10 cellular contexts compared by ENCODE assay signal in the genomic region with DNA sequence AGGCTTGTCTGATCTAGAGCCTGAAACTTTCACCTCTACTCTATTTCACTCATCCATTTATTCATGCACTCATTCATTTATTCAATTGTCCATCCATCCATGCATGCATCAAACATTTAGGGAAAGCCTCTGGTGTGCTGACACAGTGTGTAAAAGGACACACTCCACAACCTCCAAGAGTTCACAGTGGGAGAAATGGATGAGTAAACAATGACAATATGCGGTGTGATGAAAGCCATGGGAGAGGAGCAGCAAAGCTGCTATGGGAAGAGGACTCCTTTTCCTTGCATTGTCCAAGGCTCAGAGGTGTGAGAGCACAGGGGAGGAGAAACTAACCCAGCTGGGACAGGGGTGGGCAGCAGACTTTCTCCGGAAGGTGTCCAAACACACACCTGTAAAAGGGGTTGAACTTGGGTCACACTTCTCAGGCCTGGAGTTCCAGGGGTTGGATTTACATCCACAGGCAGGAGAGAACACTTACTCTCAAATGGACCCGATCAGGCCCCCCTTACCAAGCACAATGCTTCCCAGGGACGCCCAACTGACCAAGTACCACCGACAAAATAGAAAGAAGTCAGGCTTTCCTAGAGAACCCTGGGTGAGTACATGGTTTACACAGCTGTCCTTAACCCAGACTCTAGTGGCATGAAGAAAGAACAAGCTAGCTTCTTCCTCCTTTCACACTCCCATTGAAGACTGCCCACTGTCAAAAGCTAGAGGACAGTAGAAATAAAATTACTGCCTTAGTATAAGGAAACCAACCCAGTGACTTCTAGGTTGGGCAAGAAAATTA. TPM values are rescaled to one million over a fixed set of nuclear protein-coding genes. Genes with fewer than 3 reads are reported as not detected.
DNase-seq lines count a peak whose midpoint lies in the region; ATAC-seq and TF ChIP-seq lines count a peak whose summit lies in the region.
"Had no signal": no experiment of that assay in that cellular context is flagged by ENCODE, and none has a peak within 500 bp of the region (broad histone marks: within the 10 kb centered on the region; RNA-seq: fewer than 3 reads in every experiment).

No MANE protein-coding gene starts in this region.

- H3K27ac ChIP-seq in heart right ventricle (peak overlapping the region; percentile 45 to 88 (median 76)), brain microvascular endothelial cell (peak overlapping the region; percentile 87), upper lobe of left lung (peak overlapping the region; percentile 13 to 73 (median 41))

- TF ChIP-seq EP300 in upper lobe of left lung (IDR thresholded peaks at IDR 0.05): no peak

- intact Hi-C loops in heart right ventricle (cut with DNase I) (no loop called here), cardiac septum (cut with DNase I) (no loop called here)

- peaks cover 37% of the 10 kb centered on the region for H3K4me1 Mint-ChIP-seq in mesothelial cell of epicardium

- H3K9me3 ChIP-seq in heart right ventricle (no peaks in the 10 kb centered on the region), upper lobe of left lung (no peaks in the 10 kb centered on the region)

- in situ Hi-C loops in brain microvascular endothelial cell (cut with HindIII; ENCODE audit: low pct_ligation_motif_present, low sequenced_read_pairs): no loop called here

- H3K4me1 ChIP-seq in heart right ventricle: peaks cover 19 to 76% (median 58%) of the 10 kb centered on the region in 9 donors
- peaks cover 33 to 54% (median 41%) of the 10 kb centered on the region in 4 donors for H3K4me1 ChIP-seq in upper lobe of left lung

- H3K36me3 Mint-ChIP-seq in mesothelial cell of epicardium: no peaks in the 10 kb centered on the region

- no peaks in the 10 kb centered on the region for H3K36me3 ChIP-seq in heart right ventricle
- H3K36me3 ChIP-seq in brain microvascular endothelial cell (replicated peaks): no peaks in the 10 kb centered on the region
- H3K36me3 ChIP-seq in upper lobe of left lung: no peaks in the 10 kb centered on the region

- ATAC-seq in heart right ventricle (peak in 1 of 8 donors; percentile 11), upper lobe of left lung (ENCODE audit: low FRiP score in 2 of 2) (peak; percentile 53 to 59), HG03095 (IDR thresholded peaks at IDR 0.05; ENCODE audit: unreplicated experiment) (no peak)

- no peak overlapping the region for H3K4me3 ChIP-seq in heart right ventricle
- H3K4me3 ChIP-seq in brain microvascular endothelial cell (ENCODE audit: low read depth, low read length): no peak overlapping the region
- H3K4me3 ChIP-seq in upper lobe of left lung: no peak overlapping the region

- H3K27ac Mint-ChIP-seq in mesothelial cell of epicardium: peak overlapping the region; percentile 84
- H3K27ac Mint-ChIP-seq: H9 had no signal

- H3K4me3 Mint-ChIP-seq in mesothelial cell of epicardium: no peak overlapping the region
- H3K4me3 Mint-ChIP-seq: H9 had no signal

- H3K27me3 Mint-ChIP-seq in mesothelial cell of epicardium (ENCODE audit: low read depth): no peaks in the 10 kb centered on the region

- TF ChIP-seq POLR2A in upper lobe of left lung (IDR thresholded peaks at IDR 0.05): peak in 1 of 4 donors; percentile 21

- TF ChIP-seq CTCF in heart right ventricle (IDR thresholded peaks at IDR 0.05) (no peak), brain microvascular endothelial cell (IDR thresholded peaks at IDR 0.05; ENCODE audit: low read depth, low read length, missing control alignments) (no peak), mesothelial cell of epicardium (IDR thresholded peaks at IDR 0.05; ENCODE audit: unreplicated experiment) (no peak), upper lobe of left lung (IDR thresholded peaks at IDR 0.05) (no peak)

- WGBS in heart right ventricle, 2 donors: 79 to 81% methylated on average over 5 of the region's 5 CpGs
- 71 to 72% methylated on average over 5 of the region's 5 CpGs for WGBS in upper lobe of left lung, 2 donors

- peaks cover 9% of the 10 kb centered on the region for H3K9me3 Mint-ChIP-seq in mesothelial cell of epicardium
- H3K9me3 Mint-ChIP-seq: H9 had no signal

- DNase-seq in heart right ventricle: no peak
- DNase-seq in cardiac septum (ENCODE audit: low spot score): no peak
- DNase-seq in brain microvascular endothelial cell: no peak
- DNase-seq in mesothelial cell of epicardium (ENCODE audit: low spot score in 2 of 2, unreplicated experiment in 2 of 2): no peak
- DNase-seq in upper lobe of left lung: no peak
- DNase-seq in COLO829 (ENCODE audit: low spot score): no peak
- DNase-seq in HT-29 (ENCODE audit: low spot score): no peak
- DNase-seq: H9, NCI-H82 had no signal

- H3K27me3 ChIP-seq in heart right ventricle: no peaks in the 10 kb centered on the region
- no peaks in the 10 kb centered on the region for H3K27me3 ChIP-seq in brain microvascular endothelial cell (replicated peaks)
- H3K27me3 ChIP-seq in upper lobe of left lung: no peaks in the 10 kb centered on the region

RNA-seq across cellular contexts. Expression of a gene that starts 21.3 kb away (rescaled TPM):
- total RNA-seq in heart right ventricle (10 to 100 TPM; 56.8 to 94.0 (median 77.0) TPM), cardiac septum (71.7 TPM), mesothelial cell of epicardium (57.2 to 63.0 TPM (median 57.8 TPM) in 3 replicates), upper lobe of left lung (100 to 1,000 TPM in 2 of 6 donors, 10 to 100 TPM in 4; 44.7 to 128 (median 87.7) TPM)
- polyA plus RNA-seq in heart right ventricle: 100 to 1,000 TPM in 1 of 2 donors, 10 to 100 TPM in 1; 95.1 to 100 TPM
- total RNA-seq in HT-29 (2014; rRNA removed; shearing (Covaris generic)): 60.7 and 61.2 TPM in 2 replicates

RNA-seq across cellular contexts. Expression of a gene that starts 22.2 kb away (rescaled TPM):
- total RNA-seq in heart right ventricle (100 to 1,000 TPM in 2 of 10 donors, 10 to 100 TPM in 8; 18.5 to 121 (median 33.3) TPM), cardiac septum (73.9 TPM), mesothelial cell of epicardium (7.2 to 8.0 TPM (median 8.0 TPM) in 3 replicates), upper lobe of left lung (10 to 100 TPM; 10.5 to 65.0 (median 49.5) TPM)
- 10 to 100 TPM; 14.6 to 33.5 TPM for polyA plus RNA-seq in heart right ventricle
- total RNA-seq in HT-29 (2014; rRNA removed; shearing (Covaris generic)): 40.9 and 46.3 TPM in 2 replicates

RNA-seq across cellular contexts. Expression of a gene that starts 35.8 kb away (rescaled TPM):
- total RNA-seq in heart right ventricle (under 1 TPM in 2 of 10 donors, not detected in 8; 0.10 to 0.34 TPM), cardiac septum (0.19 TPM), mesothelial cell of epicardium (1.8 to 2.5 TPM (median 2.2 TPM) in 3 replicates), upper lobe of left lung (under 1 TPM in 3 of 6 donors, not detected in 3; 0.15 to 0.23 (median 0.17) TPM)
- under 1 TPM; 0.01 to 0.29 TPM for polyA plus RNA-seq in heart right ventricle
- 0.08 and 0.86 TPM in 2 replicates for total RNA-seq in HT-29 (2014; rRNA removed; shearing (Covaris generic))
